8 cellular contexts compared by ENCODE assay signal in the genomic region with DNA sequence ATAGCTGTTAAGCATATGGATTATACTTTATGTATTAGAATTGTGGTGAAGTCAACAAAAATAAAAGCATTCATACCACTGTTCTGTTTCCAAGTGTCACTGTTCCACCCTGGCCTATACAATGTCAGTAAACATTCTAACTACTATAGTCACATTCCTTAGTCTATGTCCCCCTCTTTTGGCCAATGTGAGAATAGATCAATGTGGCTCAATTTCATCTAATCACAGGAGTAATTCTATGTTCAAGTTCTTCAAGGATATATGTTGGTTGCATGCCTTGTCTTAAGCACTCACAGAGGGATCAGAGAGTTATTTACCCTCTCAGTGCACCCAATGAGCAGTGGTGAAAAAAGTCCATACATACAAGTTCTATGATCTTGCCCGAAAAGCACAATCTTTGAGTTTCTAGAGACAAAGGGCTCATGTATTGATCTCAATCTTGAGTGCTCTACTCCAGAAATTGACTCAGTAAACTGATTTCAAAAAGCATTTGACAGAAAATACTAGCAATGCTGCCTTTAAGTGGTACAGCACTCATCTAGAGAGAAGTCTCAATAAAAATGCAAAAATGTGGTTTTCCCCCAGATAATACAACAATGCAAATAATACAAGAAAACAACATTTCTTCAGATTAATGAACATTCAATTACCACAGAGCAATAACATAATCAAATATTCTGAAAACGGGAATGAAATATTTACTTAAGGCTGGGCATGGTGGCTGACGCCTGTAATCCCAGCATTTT. TPM values are rescaled to one million over a fixed set of nuclear protein-coding genes. Genes with fewer than 3 reads are reported as not detected.
DNase-seq lines count a peak whose midpoint lies in the region; ATAC-seq, FAIRE-seq and TF ChIP-seq lines count a peak whose summit lies in the region.

No MANE protein-coding gene starts in this region.

- SMC1A ChIA-PET in GM12878 (lab: Charles Lee; ENCODE audit: uncharacterized antibody, unreplicated experiment) = interaction anchor here (0.5 to 1.9 kb wide), 13 partner anchors 8 to 550 kb away, joined by 3 to 22 read pairs (median 4); no protein-coding TSS in a partner anchor

- CTCF ChIA-PET in GM12878 (lab: Yijun Ruan, JAX) = interaction anchor here (0.6 to 2.9 kb wide), 23 partner anchors 8 to 813 kb away, joined by 3 to 13 read pairs (median 4); no protein-coding TSS in a partner anchor

- H3K9ac ChIP-seq in GM12878 (ENCODE audit: control insufficient read depth, insufficient read depth, low read length) = no peak overlapping the region

- no peak for TF ChIP-seq EP300 in GM12878 (IDR thresholded peaks at IDR 0.05; ENCODE audit: borderline replicate concordance in 1 of 2, control insufficient read depth in 1 of 2, low read depth in 2 of 2, low read length in 2 of 2)

- H3K9me3 ChIP-seq in GM12878 (replicated peaks; ENCODE audit: control insufficient read depth, insufficient read depth, low read length) (no peaks in the 10 kb centered on the region), left lung (no peaks in the 10 kb centered on the region)

- H3K4me2 ChIP-seq in GM12878 (ENCODE audit: control insufficient read depth, insufficient read depth) = no peak overlapping the region

- no peak for TF ChIP-seq POLR2A in GM12878 (IDR thresholded peaks at IDR 0.05; ENCODE audit: low read depth, low read length)

- H4K20me1 ChIP-seq in GM12878 (ENCODE audit: control insufficient read depth, insufficient read depth) = no peaks in the 10 kb centered on the region

- H2AFZ ChIP-seq in GM12878 (ENCODE audit: control insufficient read depth, low read depth, low read length) = no peak overlapping the region

- ATAC-seq in HG02571 (IDR thresholded peaks at IDR 0.05; ENCODE audit: unreplicated experiment) (peak; percentile 61), GM12878 (peak; percentile 86), left lung (peak; percentile 75), HG03439 (IDR thresholded peaks at IDR 0.05; ENCODE audit: unreplicated experiment) (no peak)

- no peaks in the 10 kb centered on the region for H3K4me1 ChIP-seq in GM12878 (ENCODE audit: control insufficient read depth, insufficient read depth, low read length)
- H3K4me1 ChIP-seq in left lung = no peaks in the 10 kb centered on the region

- RAD21 ChIA-PET in GM12878 (lab: Charles Lee; ENCODE audit: unreplicated experiment) = interaction anchor here (0.9 to 1.7 kb wide), 4 partner anchors 145 to 522 kb away, joined by 3 to 12 read pairs (median 6); no protein-coding TSS in a partner anchor

- POLR2A ChIA-PET in GM12878 (lab: Charles Lee) = no interaction called here

- in situ Hi-C loops in ACHN (cut with HindIII; ENCODE audit: low pct_ligation_motif_present, low pct_unique_long_range_greater_than_20kb, low sequenced_read_pairs) = no loop called here
- in situ Hi-C loops in GM12878 (cut with MboI) = loop anchor here (5.0 kb wide), 1 partner anchor 521 kb away; no protein-coding TSS in a partner anchor

- H3K4me3 ChIP-seq in GM06990 (replicated peaks; ENCODE audit: low read depth, low read length) = no peak overlapping the region
- no peak overlapping the region for H3K4me3 ChIP-seq in GM12878
- no peak overlapping the region for H3K4me3 ChIP-seq in left lung

- peak; percentile 82 for FAIRE-seq in GM12878 (lab: Jason Lieb, UNC)

- TF ChIP-seq RAD21 in GM12878 (IDR thresholded peaks at IDR 0.05; ENCODE audit: insufficient read depth, low read depth, low read length) = peak; percentile 84

- peak; percentile 53 for TF ChIP-seq CTCF in GM06990 (IDR thresholded peaks at IDR 0.05; ENCODE audit: insufficient read depth, low read length, poor library complexity, severe bottlenecking)
- TF ChIP-seq CTCF in GM12878 (IDR thresholded peaks at IDR 0.05 in 2 of 3, conservative IDR thresholded peaks at IDR 0.05 in 1 of 3; ENCODE audit: control insufficient read depth in 2 of 3, extremely low read depth in 1 of 3, insufficient read depth in 1 of 3, low read depth in 3 of 3, low read length in 3 of 3) = peak; percentile 49 to 75 (median 62); a peak in 5 of 6 replicates
- TF ChIP-seq CTCF in left lung (IDR thresholded peaks at IDR 0.05) = no peak

- DNase-seq in ACHN = peak; percentile 22
- DNase-seq in GM06990 (ENCODE audit: extremely low read depth, insufficient read length) = no peak
- peak; percentile 38 for DNase-seq in NCI-H1105 treated with DMSO at 0.1 percent for 48 hours (lab: John Stamatoyannopoulos, UW)
- DNase-seq in GM12878 (ENCODE audit: low read depth, low spot score) = peak; percentile 9
- DNase-seq in left lung = no peak
- DNase-seq in activated T-cell treated with anti-CD3 and anti-CD28 coated beads, Interleukin-2, amount 50 U/mL, for 1 hour = no peak

- H3K27ac ChIP-seq in GM12878 (ENCODE audit: control insufficient read depth, insufficient read depth) (no peak overlapping the region), left lung (no peak overlapping the region)

- H3K36me3 ChIP-seq in GM06990 (ENCODE audit: control insufficient read depth, insufficient read depth, low read length) (no peaks in the 10 kb centered on the region), GM12878 (ENCODE audit: control insufficient read depth in 2 of 2, insufficient read depth in 2 of 2, low read length in 1 of 2) (no peaks in the 10 kb centered on the region), left lung (no peaks in the 10 kb centered on the region)

- H3K27me3 ChIP-seq in GM06990 (replicated peaks; ENCODE audit: control insufficient read depth, insufficient read depth, low read length) = no peaks in the 10 kb centered on the region
- H3K27me3 ChIP-seq in GM12878 (replicated peaks in 1 of 2; ENCODE audit: control insufficient read depth in 2 of 2, insufficient read depth in 2 of 2, low read length in 1 of 2) = no peaks in the 10 kb centered on the region
- H3K27me3 ChIP-seq in left lung = no peaks in the 10 kb centered on the region

- 62% methylated on average over 3 of the region's 3 CpGs for WGBS in GM12878 (ENCODE audit: insufficient coverage, insufficient replicate concordance, low lambda C conversion rate, missing lambda C conversion rate)

- intact Hi-C loops in GM12878 (cut with micrococcal nuclease; ENCODE audit: unreplicated experiment) (loop anchor here (1.0 to 10.0 kb wide), 4 partner anchors 145 to 799 kb away; no protein-coding TSS in a partner anchor), left lung (cut with DNase I) (loop anchor here in 1 of 2 donors (10.0 kb wide), 1 partner anchor 519 kb away; no protein-coding TSS in a partner anchor)

- H3K79me2 ChIP-seq in GM12878 (ENCODE audit: control insufficient read depth, insufficient read depth, low read length) = no peaks in the 10 kb centered on the region

- BruUV-seq in GM12878 (replicated peaks; lab: Mats Ljungman, UMichigan) = no TSS peak

TF ChIP-seq in GM12878, 131 proteins besides CTCF, POLR2A, EP300 and RAD21:
- TF ChIP-seq SMC3 (IDR thresholded peaks at IDR 0.05; ENCODE audit: borderline replicate concordance, low read length) = peak; percentile 49; the same call in 1 of the 2 replicates
- no peak for TF ChIP-seq BACH1 (IDR thresholded peaks at IDR 0.05; ENCODE audit: borderline replicate concordance)

RNA-seq across cellular contexts. Expression of a gene that starts 16.5 kb away (rescaled TPM):
- total RNA-seq in GM12878 (2013; cell fraction: nucleolus; rRNA removed) = not detected in 2 replicates
- total RNA-seq in GM12878 (2014; rRNA removed) (not detected in 2 replicates), GM12878 (2014; rRNA removed; fragmentation: Illumina TruSeq; extraction: Trizol) (not detected in 2 replicates), GM12878 (2021) (0.08 and 0.10 TPM in 2 replicates), left lung (not detected)
- polyA plus RNA-seq in GM12878 (2011; ENCODE audit: low read depth) = not detected
- polyA plus RNA-seq in GM12878 (2011; rRNA removed) (not detected in 2 replicates), GM12878 (2014; fragmentation: Illumina TruSeq; extraction: Trizol) (not detected in 2 replicates), GM12878 (2014; fragmentation: Nextera tagmentation; extraction: Ambion mirVana) (not detected), GM12878 (2014; rRNA removed) (not detected in 2 replicates), GM12878 (2016; fragmentation: Nextera tagmentation; extraction: Ambion mirVana) (not detected)
- polyA plus RNA-seq in GM12878 (2011; cell fraction: cytosol; rRNA removed) = not detected in 2 replicates
- polyA plus RNA-seq in GM12878 (2011; cell fraction: nucleus; rRNA removed) = not detected in 2 replicates
- not detected in 2 replicates for polyA plus RNA-seq in GM12878 (2012)
- polyA minus RNA-seq in GM12878 (2011; rRNA and poly(A)+ RNA removed) = not detected in 2 replicates
- polyA minus RNA-seq in GM12878 (2011; cell fraction: cytosol; rRNA and poly(A)+ RNA removed) = not detected in 2 replicates
- not detected in 2 replicates for polyA minus RNA-seq in GM12878 (2011; cell fraction: nucleus; rRNA and poly(A)+ RNA removed)

Comparison
In these comparisons a context has a peak if more than half of its experiments do, and no peak if none do; other contexts are left out.
1. DNase-seq: peak in ACHN (single experiment), NCI-H1105 treated with DMSO at 0.1 percent for 48 hours (single experiment) and GM12878 (single experiment); none in GM06990 (single experiment), left lung (0 of 2) and activated T-cell treated with anti-CD3 and anti-CD28 coated beads, Interleukin-2, amount 50 U/mL, for 1 hour (single experiment).
2. CTCF ChIP-seq: peak in GM06990 (single experiment) and GM12878 (3 of 3); none in left lung (0 of 2).